Comparison of ENCODE assay signal across 18 cellular contexts in genomic region chr5:44638286-44638869, GRCh38.
DNase-seq lines count a peak whose midpoint lies in the region; ATAC-seq and TF ChIP-seq lines count a peak whose summit lies in the region.
"Had no signal": no experiment of that assay in that cellular context is flagged by ENCODE, and none has a peak within 500 bp of the region (broad histone marks: within the 10 kb centered on the region; RNA-seq: fewer than 3 reads in every experiment).

No MANE protein-coding gene starts in this region.

- H3K4me1 ChIP-seq in neural progenitor cell, result peaks cover 9% of the 10 kb centered on the region
- H3K4me1 ChIP-seq: A549 had no signal

- no peaks in the 10 kb centered on the region for H3K79me2 ChIP-seq in neural progenitor cell (ENCODE audit: low read depth)

- H3K36me3 Mint-ChIP-seq in WTC11 (no peaks in the 10 kb centered on the region), neural progenitor cell (no peaks in the 10 kb centered on the region)
- H3K36me3 Mint-ChIP-seq: CD14-positive monocyte had no signal

- no peak overlapping the region for H3K27ac ChIP-seq in neural progenitor cell
- H3K27ac ChIP-seq: A549 had no signal

- peak overlapping the region; percentile 28 for H2AFZ ChIP-seq in neural progenitor cell (replicated peaks)

- peaks cover 6% of the 10 kb centered on the region for H3F3A ChIP-seq in neural progenitor cell (ENCODE audit: low read depth)

- POLR2A ChIA-PET in WTC11 (lab: Charles Lee), result no interaction called here

- H3K4me3 Mint-ChIP-seq in WTC11 (no peak overlapping the region), neural progenitor cell (no peak overlapping the region)
- H3K4me3 Mint-ChIP-seq: CD14-positive monocyte had no signal

- peaks cover 11% of the 10 kb centered on the region for H3K27me3 Mint-ChIP-seq in WTC11 (ENCODE audit: low read depth)
- H3K27me3 Mint-ChIP-seq in neural progenitor cell (ENCODE audit: insufficient read depth, low read depth), result no peaks in the 10 kb centered on the region

- H3K9me3 Mint-ChIP-seq in WTC11, result 0 out of 2 replicates have a peak, but pooled peaks cover 3% of the 10 kb centered on the region
- no peaks in the 10 kb centered on the region for H3K9me3 Mint-ChIP-seq in neural progenitor cell

- no peaks in the 10 kb centered on the region for H3K27me3 ChIP-seq in neural progenitor cell

- H3K4me2 ChIP-seq in neural progenitor cell, result no peak overlapping the region
- H3K4me2 ChIP-seq: A549 had no signal

- H3K4me3 ChIP-seq in neural progenitor cell, result no peak overlapping the region
- H3K4me3 ChIP-seq: A549 had no signal

- no peaks in the 10 kb centered on the region for H3K36me3 ChIP-seq in neural progenitor cell

- ATAC-seq in WTC11, result peak; percentile 90
- ATAC-seq: A549, Panc1 had no signal

- H3K9ac ChIP-seq in neural progenitor cell, result no peak overlapping the region

- no peaks in the 10 kb centered on the region for H4K20me1 ChIP-seq in neural progenitor cell (ENCODE audit: low read depth)

- TF ChIP-seq CTCF in WTC11 (IDR thresholded peaks at IDR 0.05) (no peak), neural progenitor cell (IDR thresholded peaks at IDR 0.05) (no peak)

- CTCF ChIA-PET in WTC11 (lab: Charles Lee), result interaction anchor here (1.0 kb wide), 1 partner anchor 35 kb away, joined by 3 read pairs; no protein-coding TSS in a partner anchor

- H3K4me1 Mint-ChIP-seq in WTC11 (no peaks in the 10 kb centered on the region), neural progenitor cell (no peaks in the 10 kb centered on the region)
- H3K4me1 Mint-ChIP-seq: CD14-positive monocyte had no signal

- peak; percentile 21 for DNase-seq in NCI-H2171 treated with DMSO at 0.1 percent for 48 hours (lab: John Stamatoyannopoulos, UW)
- DNase-seq in NCI-H2171 (lab: John Stamatoyannopoulos, UW), result no peak
- peak; percentile 41 for DNase-seq in HT-29 (ENCODE audit: low spot score)
- DNase-seq in WTC11 (ENCODE audit: low spot score), result peak; percentile 23
- DNase-seq in neural progenitor cell (ENCODE audit: low spot score), result peak; percentile 54
- DNase-seq in A172 (ENCODE audit: low spot score), result no peak
- no peak for DNase-seq in HUDEP-2 (lab: John Stamatoyannopoulos, UW; ENCODE audit: unreplicated experiment in 76 of 76)
- no peak for DNase-seq in SHP77 treated with DMSO at 0.1 percent for 48 hours (lab: John Stamatoyannopoulos, UW)
- DNase-seq: COR-L47, DMS79, KG1, NCI-H1092 treated with DMSO at 0.1 percent for 48 hours, NCI-H1694, NCI-H524 treated with DMSO at 0.1 percent for 48 hours, SIG-M5 had no signal

- no peaks in the 10 kb centered on the region for H3K9me3 ChIP-seq in neural progenitor cell (ENCODE audit: low read depth)
- H3K9me3 ChIP-seq: A549 had no signal

- no peak overlapping the region for H3K27ac Mint-ChIP-seq in WTC11
- H3K27ac Mint-ChIP-seq in neural progenitor cell, result no peak overlapping the region
- H3K27ac Mint-ChIP-seq: CD14-positive monocyte had no signal

TF ChIP-seq in WTC11, 78 proteins besides CTCF, POLR2A, EP300 and RAD21 (continues in another document):
- TF ChIP-seq MXD4 (CRISPR knock-in tag; IDR thresholded peaks at IDR 0.05; ENCODE audit: borderline replicate concordance) (no peak), PREB (CRISPR knock-in tag; IDR thresholded peaks at IDR 0.05; ENCODE audit: borderline replicate concordance) (no peak), FOXJ3 (CRISPR knock-in tag; IDR thresholded peaks at IDR 0.05; ENCODE audit: borderline replicate concordance) (no peak), AR (CRISPR knock-in tag; IDR thresholded peaks at IDR 0.05) (no peak), NFYB (CRISPR knock-in tag; conservative IDR thresholded peaks at IDR 0.05; ENCODE audit: low read depth) (no peak), JUN (CRISPR knock-in tag; IDR thresholded peaks at IDR 0.05) (no peak), ZNF317 (CRISPR knock-in tag; IDR thresholded peaks at IDR 0.05; ENCODE audit: borderline replicate concordance, low read depth) (no peak), NR2C2 (CRISPR knock-in tag; IDR thresholded peaks at IDR 0.05) (no peak), CBFB (CRISPR knock-in tag; IDR thresholded peaks at IDR 0.05; ENCODE audit: low read depth) (no peak)
- TF ChIP-seq, protein P1, sequence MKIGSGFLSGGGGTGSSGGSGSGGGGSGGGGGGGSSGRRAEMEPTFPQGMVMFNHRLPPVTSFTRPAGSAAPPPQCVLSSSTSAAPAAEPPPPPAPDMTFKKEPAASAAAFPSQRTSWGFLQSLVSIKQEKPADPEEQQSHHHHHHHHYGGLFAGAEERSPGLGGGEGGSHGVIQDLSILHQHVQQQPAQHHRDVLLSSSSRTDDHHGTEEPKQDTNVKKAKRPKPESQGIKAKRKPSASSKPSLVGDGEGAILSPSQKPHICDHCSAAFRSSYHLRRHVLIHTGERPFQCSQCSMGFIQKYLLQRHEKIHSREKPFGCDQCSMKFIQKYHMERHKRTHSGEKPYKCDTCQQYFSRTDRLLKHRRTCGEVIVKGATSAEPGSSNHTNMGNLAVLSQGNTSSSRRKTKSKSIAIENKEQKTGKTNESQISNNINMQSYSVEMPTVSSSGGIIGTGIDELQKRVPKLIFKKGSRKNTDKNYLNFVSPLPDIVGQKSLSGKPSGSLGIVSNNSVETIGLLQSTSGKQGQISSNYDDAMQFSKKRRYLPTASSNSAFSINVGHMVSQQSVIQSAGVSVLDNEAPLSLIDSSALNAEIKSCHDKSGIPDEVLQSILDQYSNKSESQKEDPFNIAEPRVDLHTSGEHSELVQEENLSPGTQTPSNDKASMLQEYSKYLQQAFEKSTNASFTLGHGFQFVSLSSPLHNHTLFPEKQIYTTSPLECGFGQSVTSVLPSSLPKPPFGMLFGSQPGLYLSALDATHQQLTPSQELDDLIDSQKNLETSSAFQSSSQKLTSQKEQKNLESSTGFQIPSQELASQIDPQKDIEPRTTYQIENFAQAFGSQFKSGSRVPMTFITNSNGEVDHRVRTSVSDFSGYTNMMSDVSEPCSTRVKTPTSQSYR (CRISPR knock-in tag; IDR thresholded peaks at IDR 0.05), result no peak
- TF ChIP-seq, protein P2, sequence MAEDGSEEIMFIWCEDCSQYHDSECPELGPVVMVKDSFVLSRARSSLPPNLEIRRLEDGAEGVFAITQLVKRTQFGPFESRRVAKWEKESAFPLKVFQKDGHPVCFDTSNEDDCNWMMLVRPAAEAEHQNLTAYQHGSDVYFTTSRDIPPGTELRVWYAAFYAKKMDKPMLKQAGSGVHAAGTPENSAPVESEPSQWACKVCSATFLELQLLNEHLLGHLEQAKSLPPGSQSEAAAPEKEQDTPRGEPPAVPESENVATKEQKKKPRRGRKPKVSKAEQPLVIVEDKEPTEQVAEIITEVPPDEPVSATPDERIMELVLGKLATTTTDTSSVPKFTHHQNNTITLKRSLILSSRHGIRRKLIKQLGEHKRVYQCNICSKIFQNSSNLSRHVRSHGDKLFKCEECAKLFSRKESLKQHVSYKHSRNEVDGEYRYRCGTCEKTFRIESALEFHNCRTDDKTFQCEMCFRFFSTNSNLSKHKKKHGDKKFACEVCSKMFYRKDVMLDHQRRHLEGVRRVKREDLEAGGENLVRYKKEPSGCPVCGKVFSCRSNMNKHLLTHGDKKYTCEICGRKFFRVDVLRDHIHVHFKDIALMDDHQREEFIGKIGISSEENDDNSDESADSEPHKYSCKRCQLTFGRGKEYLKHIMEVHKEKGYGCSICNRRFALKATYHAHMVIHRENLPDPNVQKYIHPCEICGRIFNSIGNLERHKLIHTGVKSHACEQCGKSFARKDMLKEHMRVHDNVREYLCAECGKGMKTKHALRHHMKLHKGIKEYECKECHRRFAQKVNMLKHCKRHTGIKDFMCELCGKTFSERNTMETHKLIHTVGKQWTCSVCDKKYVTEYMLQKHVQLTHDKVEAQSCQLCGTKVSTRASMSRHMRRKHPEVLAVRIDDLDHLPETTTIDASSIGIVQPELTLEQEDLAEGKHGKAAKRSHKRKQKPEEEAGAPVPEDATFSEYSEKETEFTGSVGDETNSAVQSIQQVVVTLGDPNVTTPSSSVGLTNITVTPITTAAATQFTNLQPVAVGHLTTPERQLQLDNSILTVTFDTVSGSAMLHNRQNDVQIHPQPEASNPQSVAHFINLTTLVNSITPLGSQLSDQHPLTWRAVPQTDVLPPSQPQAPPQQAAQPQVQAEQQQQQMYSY (CRISPR knock-in tag; IDR thresholded peaks at IDR 0.05), result no peak

Comparison
In these comparisons a context has a peak if more than half of its experiments do, and no peak if none do; other contexts are left out.
1. DNase-seq: peak in NCI-H2171 treated with DMSO at 0.1 percent for 48 hours (single experiment), HT-29 (single experiment), WTC11 (single experiment) and neural progenitor cell (single experiment); none in NCI-H2171 (single experiment), A172 (single experiment), HUDEP-2 (0 of 76) and SHP77 treated with DMSO at 0.1 percent for 48 hours (single experiment).